In the genomic region with DNA sequence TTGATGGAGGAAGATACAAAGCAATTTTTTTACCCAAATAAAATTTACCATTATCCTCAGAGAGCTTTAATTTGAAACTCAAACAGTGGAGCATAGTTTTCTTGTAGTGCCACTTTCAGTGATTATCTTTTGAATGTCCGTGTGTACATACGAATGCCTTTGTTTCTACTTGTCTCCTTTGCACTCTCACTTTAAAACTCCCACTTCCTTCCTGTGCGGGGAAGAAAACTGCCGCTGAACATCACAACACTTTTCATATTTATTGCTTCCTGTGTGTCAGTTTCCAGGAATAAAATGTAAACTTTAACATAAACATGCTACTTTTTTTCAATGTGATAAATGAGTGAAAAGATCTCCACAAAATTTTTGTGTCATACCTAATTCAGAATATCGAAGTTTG, we compare ENCODE assay signal across 8 cellular contexts.
DNase-seq lines count a peak whose midpoint lies in the region; ATAC-seq and TF ChIP-seq lines count a peak whose summit lies in the region.
"Had no signal": no experiment of that assay in that cellular context is flagged by ENCODE, and none has a peak within 500 bp of the region (broad histone marks: within the 10 kb centered on the region; RNA-seq: fewer than 3 reads in every experiment).

No MANE protein-coding gene starts in this region.

- DNase-seq in GM12865 (ENCODE audit: low read depth) (peak; percentile 4), mesendoderm (no peak), NCI-H446 treated with DMSO at 0.1 percent for 48 hours (lab: John Stamatoyannopoulos, UW) (no peak)
- peak; percentile 26 for DNase-seq in activated CD8-positive, alpha-beta T cell treated with anti-CD3 and anti-CD28 coated beads for 36 hours
- DNase-seq in stimulated activated CD8-positive, alpha-beta memory T cell treated with anti-CD3 and anti-CD28 coated beads, Interleukin-4, amount 100 ng/mL, for 48 hours, result no peak
- DNase-seq: NCI-H510A treated with DMSO at 0.1 percent for 48 hours had no signal

- peak overlapping the region; percentile 13; the same call in 1 of the 2 replicates for H2AFZ ChIP-seq in Loucy (ENCODE audit: low read length)

- H3K79me1 ChIP-seq in mesendoderm (ENCODE audit: low read length), result no peaks in the 10 kb centered on the region

- H3K18ac ChIP-seq in mesendoderm (ENCODE audit: low read length), result peak overlapping the region; percentile 60

- H3K4ac ChIP-seq in mesendoderm (ENCODE audit: low read depth, low read length), result no peak overlapping the region

- no CpG with 5 or more reads among the region's 5 CpGs for WGBS in mesendoderm (ENCODE audit: extremely low coverage, insufficient coverage, low lambda C conversion rate)

- H3K4me2 ChIP-seq in Loucy (ENCODE audit: low read depth, low read length, poor library complexity, severe bottlenecking), result peak overlapping the region; percentile 78
- H3K4me2 ChIP-seq in mesendoderm (ENCODE audit: low read length), result no peak overlapping the region

- TF ChIP-seq CTCF in GM12865 (IDR thresholded peaks at IDR 0.05; ENCODE audit: insufficient read depth, low read depth, low read length, missing control alignments), result no peak
- no peak for TF ChIP-seq CTCF in Loucy (conservative IDR thresholded peaks at IDR 0.05; ENCODE audit: low read length)
- no peak for TF ChIP-seq CTCF in activated CD8-positive, alpha-beta T cell treated with anti-CD3 and anti-CD28 coated beads for 36 hours (IDR thresholded peaks at IDR 0.05)

- no peak overlapping the region for H4K8ac ChIP-seq in mesendoderm (ENCODE audit: low read depth, low read length)

- ATAC-seq in activated CD8-positive, alpha-beta T cell treated with anti-CD3 and anti-CD28 coated beads for 36 hours, result peak; percentile 67
- ATAC-seq in HG02884 (IDR thresholded peaks at IDR 0.05; ENCODE audit: unreplicated experiment), result no peak

- H3K27me3 Mint-ChIP-seq in activated CD8-positive, alpha-beta T cell treated with anti-CD3 and anti-CD28 coated beads for 36 hours, result no peaks in the 10 kb centered on the region

- H3K27ac ChIP-seq in mesendoderm (ENCODE audit: low read depth, low read length), result no peak overlapping the region

- H3K36me3 Mint-ChIP-seq in activated CD8-positive, alpha-beta T cell treated with anti-CD3 and anti-CD28 coated beads for 36 hours (ENCODE audit: low read depth), result no peaks in the 10 kb centered on the region

- no peak overlapping the region for H3K4me3 ChIP-seq in GM12865 (ENCODE audit: low read depth, low read length)
- peak overlapping the region; percentile 65 for H3K4me3 ChIP-seq in Loucy (ENCODE audit: low read length, poor library complexity, severe bottlenecking)
- no peak overlapping the region for H3K4me3 ChIP-seq in mesendoderm (ENCODE audit: low read length)

- no peaks in the 10 kb centered on the region for H3K27me3 ChIP-seq in Loucy (ENCODE audit: insufficient read depth, low read length, poor library complexity, severe bottlenecking)
- H3K27me3 ChIP-seq in mesendoderm (ENCODE audit: insufficient read depth, low read length, poor library complexity), result no peaks in the 10 kb centered on the region

- H3K27ac Mint-ChIP-seq in activated CD8-positive, alpha-beta T cell treated with anti-CD3 and anti-CD28 coated beads for 36 hours, result peak overlapping the region; percentile 86

- peaks cover 4% of the 10 kb centered on the region for H3K9me3 Mint-ChIP-seq in activated CD8-positive, alpha-beta T cell treated with anti-CD3 and anti-CD28 coated beads for 36 hours

- H3K56ac ChIP-seq in mesendoderm (ENCODE audit: low read length), result no peak overlapping the region

- H3K9me3 ChIP-seq in Loucy (ENCODE audit: insufficient read depth, low read depth, low read length), result no peaks in the 10 kb centered on the region

- H3K79me2 ChIP-seq in Loucy (ENCODE audit: insufficient read depth, low read length), result no peaks in the 10 kb centered on the region
- H3K79me2 ChIP-seq in mesendoderm (ENCODE audit: control insufficient read depth, insufficient read depth, low read length), result no peaks in the 10 kb centered on the region

- no peak overlapping the region for H3K23ac ChIP-seq in mesendoderm (ENCODE audit: low read length)

- peak overlapping the region; percentile 59 for H3K4me3 Mint-ChIP-seq in activated CD8-positive, alpha-beta T cell treated with anti-CD3 and anti-CD28 coated beads for 36 hours

- H3K36me3 ChIP-seq in Loucy (ENCODE audit: insufficient read depth, low read length), result no peaks in the 10 kb centered on the region
- no peaks in the 10 kb centered on the region for H3K36me3 ChIP-seq in mesendoderm (ENCODE audit: control insufficient read depth, insufficient read depth, low read length)

- intact Hi-C loops in activated CD8-positive, alpha-beta T cell treated with anti-CD3 and anti-CD28 coated beads for 36 hours (cut with micrococcal nuclease), result no loop called here

- H2AK5ac ChIP-seq in mesendoderm (ENCODE audit: low read length), result no peak overlapping the region

- H3K9ac ChIP-seq in Loucy (ENCODE audit: low read depth, low read length, poor library complexity, severe bottlenecking) (peak overlapping the region; percentile 75), mesendoderm (ENCODE audit: low read length) (no peak overlapping the region)

- H3K4me1 Mint-ChIP-seq in activated CD8-positive, alpha-beta T cell treated with anti-CD3 and anti-CD28 coated beads for 36 hours (ENCODE audit: low read depth), result peaks cover 32% of the 10 kb centered on the region

- no peak overlapping the region for H2BK120ac ChIP-seq in mesendoderm (ENCODE audit: low read depth, low read length)

- no peaks in the 10 kb centered on the region for H4K20me1 ChIP-seq in Loucy (ENCODE audit: insufficient read depth, low read length, poor library complexity, severe bottlenecking)

- no peaks in the 10 kb centered on the region for H3K9me2 ChIP-seq in Loucy (replicated peaks; ENCODE audit: low read depth, low read length)

- POLR2A ChIA-PET in activated CD8-positive, alpha-beta T cell treated with anti-CD3 and anti-CD28 coated beads for 36 hours (lab: Charles Lee), result no interaction called here

- no peak overlapping the region for H2BK5ac ChIP-seq in mesendoderm (ENCODE audit: low read length)

- no peaks in the 10 kb centered on the region for H3F3A ChIP-seq in Loucy (ENCODE audit: low read depth)

- H3K4me1 ChIP-seq in Loucy (ENCODE audit: insufficient read depth, low read length, poor library complexity, severe bottlenecking) (peaks cover 22% of the 10 kb centered on the region), mesendoderm (ENCODE audit: control insufficient read depth, low read depth, low read length) (no peaks in the 10 kb centered on the region)

- H2BK15ac ChIP-seq in mesendoderm (replicated peaks; ENCODE audit: low read depth), result no peak overlapping the region

- CTCF ChIA-PET in activated CD8-positive, alpha-beta T cell treated with anti-CD3 and anti-CD28 coated beads for 36 hours (lab: Charles Lee), result no interaction called here

- H4K5ac ChIP-seq in mesendoderm (ENCODE audit: low read length), result no peak overlapping the region

Comparison
In these comparisons a context has a peak if more than half of its experiments do, and no peak if none do; other contexts are left out.
1. DNase-seq: peak in GM12865 (single experiment) and activated CD8-positive, alpha-beta T cell treated with anti-CD3 and anti-CD28 coated beads for 36 hours (single experiment); none in mesendoderm (single experiment), NCI-H446 treated with DMSO at 0.1 percent for 48 hours (single experiment) and stimulated activated CD8-positive, alpha-beta memory T cell treated with anti-CD3 and anti-CD28 coated beads, Interleukin-4, amount 100 ng/mL, for 48 hours (single experiment).